9 cellular contexts compared by ENCODE assay signal in the genomic region with DNA sequence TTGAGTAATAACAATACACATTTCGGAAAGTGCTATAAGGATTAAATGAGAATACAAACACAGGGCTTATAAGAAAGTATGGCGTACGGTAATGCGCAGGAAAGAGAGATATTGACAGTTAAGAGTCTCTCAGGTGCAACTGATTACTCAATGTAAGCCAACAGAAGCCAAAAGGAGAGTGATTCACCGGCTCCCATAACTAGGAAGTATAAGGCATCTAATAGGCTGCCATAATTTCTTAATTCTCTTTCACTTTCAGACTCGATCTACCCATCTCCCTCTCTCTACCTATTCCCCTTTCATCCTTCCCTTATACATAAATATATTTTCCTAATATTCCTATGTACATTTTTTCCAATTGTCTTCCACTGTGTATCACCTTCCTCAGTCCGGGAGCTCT.
"Had no signal": no experiment of that assay in that cellular context is flagged by ENCODE, and none has a peak within 500 bp of the region (broad histone marks: within the 10 kb centered on the region; RNA-seq: fewer than 3 reads in every experiment).

No MANE protein-coding gene starts in this region.

- H3K9me3 ChIP-seq: HAP-1 had no signal

- H3K36me3 ChIP-seq: HAP-1 had no signal

- DNase-seq: GM23248, GOT3, H7, HFFc6, KBM-7 had no signal

- H2AFZ ChIP-seq: GM23248 had no signal

- H3K27ac ChIP-seq: GM23248, KMS-11 had no signal

- ATAC-seq: HCT116, HepG2 had no signal

- H3K4me1 ChIP-seq: HAP-1 had no signal

- H3K4me3 ChIP-seq: GM23248, HAP-1 had no signal

- H3K4me2 ChIP-seq: KMS-11 had no signal

- H3K9ac ChIP-seq: GM23248, KMS-11 had no signal
